In the genomic region with DNA sequence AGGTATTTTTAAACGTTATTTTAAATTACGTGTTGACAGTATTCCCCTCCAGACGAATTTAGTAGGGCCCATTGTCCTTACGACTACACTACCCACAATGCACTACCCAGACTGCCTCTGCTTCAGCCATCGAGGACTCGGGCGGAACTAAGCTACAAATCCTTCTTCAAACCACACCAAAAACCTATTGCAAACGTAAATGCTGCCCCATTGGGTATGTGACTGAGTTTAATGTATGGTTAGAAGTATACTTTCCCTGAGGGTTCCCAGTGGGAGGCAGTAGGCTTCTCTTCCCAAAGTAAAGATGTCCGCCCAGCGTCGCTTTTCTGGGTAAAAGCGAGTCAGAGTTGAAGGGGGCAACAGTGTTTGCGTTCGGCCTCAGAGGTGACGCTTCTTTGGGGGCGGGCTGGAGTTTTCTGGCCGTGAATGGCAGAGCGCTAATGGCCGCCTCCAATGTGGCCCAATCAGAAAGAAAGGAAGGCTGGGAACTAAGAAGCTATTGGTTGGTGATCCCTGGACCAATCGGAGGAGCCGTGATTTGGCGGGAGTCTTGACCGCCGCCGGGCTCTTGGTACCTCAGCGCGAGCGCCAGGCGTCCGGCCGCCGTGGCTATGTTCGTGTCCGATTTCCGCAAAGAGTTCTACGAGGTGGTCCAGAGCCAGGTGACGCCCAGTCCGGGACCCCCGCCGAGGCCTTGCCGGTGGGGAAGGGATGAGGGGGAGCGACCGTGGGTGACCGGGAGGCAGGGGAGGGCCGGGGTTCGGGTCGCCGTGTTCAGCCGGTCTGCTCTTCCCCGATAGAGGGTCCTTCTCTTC, we compare ENCODE assay signal across 8 cellular contexts.
DNase-seq lines count a peak whose midpoint lies in the region; ATAC-seq lines count a peak whose summit lies in the region.

Gene CDC45, plus strand, starts transcription at position 563 of the 815 bp plus-strand sequence. Its CDS starts 49 bp downstream, at position 612.

- ATAC-seq in GM19372 (IDR thresholded peaks at IDR 0.05; ENCODE audit: low read depth, unreplicated experiment) (peak; percentile 88), HG03558 (IDR thresholded peaks at IDR 0.05; ENCODE audit: extremely low read depth, unreplicated experiment) (peak; percentile 48)

- DNase-seq in C1 segment of cervical spinal cord (lab: John Stamatoyannopoulos, UW) (peak; percentile 74 to 98 (median 93)), NCI-H748 treated with DMSO at 0.1 percent for 48 hours (lab: John Stamatoyannopoulos, UW) (peak; percentile 98), dedifferentiated amniotic fluid mesenchymal stem cell (ENCODE audit: extremely low spot score) (peak; percentile 99), left kidney (ENCODE audit: low read depth, low spot score) (peak; percentile 100)
- peak; percentile 82 to 94 for DNase-seq in activated CD4-positive, alpha-beta T cell treated with anti-CD3 and anti-CD28 coated beads, Interleukin-2, amount 50 U/mL, for 24 hours (ENCODE audit: low read depth in 1 of 2, low spot score in 1 of 2)
- DNase-seq in stimulated activated CD4-positive, alpha-beta T cell treated with anti-CD3 and anti-CD28 coated beads, Interleukin-2, amount 100 ng/mL, for 24 hours, result peak; percentile 92 to 94

Comparison
In these comparisons a context has a peak if more than half of its experiments do, and no peak if none do; other contexts are left out.
1. Peak in every context shown above with its lines: DNase-seq and ATAC-seq.